17 cellular contexts compared by ENCODE assay signal in genomic region chr6:117025310-117025709, GRCh38.
DNase-seq lines count a peak whose midpoint lies in the region; ATAC-seq and TF ChIP-seq lines count a peak whose summit lies in the region.
"Had no signal": no experiment of that assay in that cellular context is flagged by ENCODE, and none has a peak within 500 bp of the region (broad histone marks: within the 10 kb centered on the region; RNA-seq: fewer than 3 reads in every experiment).

No MANE protein-coding gene starts in this region.

- no peaks in the 10 kb centered on the region for H3F3A ChIP-seq in GM23338 (replicated peaks; ENCODE audit: low read depth)

- H3K27me3 Mint-ChIP-seq in GM23338 (ENCODE audit: insufficient read depth, low read depth, poor library complexity), result peaks cover 3% of the 10 kb centered on the region
- H3K27me3 Mint-ChIP-seq: B cell had no signal

- H3K4me3 Mint-ChIP-seq in GM23338, result no peak overlapping the region
- H3K4me3 Mint-ChIP-seq in stimulated activated effector memory CD8-positive, alpha-beta T cell treated with anti-CD3 and anti-CD28 coated beads, Interleukin-12 subunit alpha, Interleukin-12 subunit beta, amount 100 ng/mL, for 72 hours, result no peak overlapping the region
- H3K4me3 Mint-ChIP-seq: B cell; CD8-positive, alpha-beta T cell; HFFc6 had no signal

- H3K27ac ChIP-seq in GM23338 (ENCODE audit: low read depth), result no peak overlapping the region
- H3K27ac ChIP-seq: KMS-11 had no signal

- peak; percentile 36 for DNase-seq in GM23338 (ENCODE audit: low spot score)
- peak; percentile 7 for DNase-seq in UCSD-AML1 (lab: John Stamatoyannopoulos, UW; ENCODE audit: unreplicated experiment)
- peak; percentile 29 for DNase-seq in iPS-NIHi7 (ENCODE audit: extremely low spot score)
- no peak for DNase-seq in stimulated activated effector memory CD8-positive, alpha-beta T cell treated with anti-CD3 and anti-CD28 coated beads, Interleukin-12 subunit alpha, Interleukin-12 subunit beta, amount 100 ng/mL, for 72 hours (ENCODE audit: low spot score in 2 of 2)
- DNase-seq in activated naive CD4-positive, alpha-beta T cell treated with anti-CD3 and anti-CD28 coated beads, Interleukin-2, amount 50 U/mL, for 72 hours (ENCODE audit: low spot score in 2 of 2), result no peak
- DNase-seq: C1 segment of cervical spinal cord; CD8-positive, alpha-beta T cell; COR-L47; DMS153; DND-41; HFFc6 had no signal

- no peak overlapping the region for H3K4me2 ChIP-seq in GM23338
- H3K4me2 ChIP-seq: KMS-11 had no signal

- H3K79me2 ChIP-seq in GM23338 (replicated peaks; ENCODE audit: insufficient read depth), result no peaks in the 10 kb centered on the region

- ATAC-seq in GM23338 (peak; percentile 71), HG02610 (IDR thresholded peaks at IDR 0.05; ENCODE audit: unreplicated experiment) (no peak), GM19463 (IDR thresholded peaks at IDR 0.05; ENCODE audit: unreplicated experiment) (no peak)
- ATAC-seq in stimulated activated effector memory CD8-positive, alpha-beta T cell treated with anti-CD3 and anti-CD28 coated beads, Interleukin-12 subunit alpha, Interleukin-12 subunit beta, amount 100 ng/mL, for 72 hours, result peak; percentile 37
- no peak for ATAC-seq in activated naive CD4-positive, alpha-beta T cell treated with anti-CD3 and anti-CD28 coated beads, Interleukin-2, amount 50 U/mL, for 72 hours
- ATAC-seq: CD8-positive, alpha-beta T cell; HepG2 had no signal

- H3K9me3 Mint-ChIP-seq in GM23338, result no peaks in the 10 kb centered on the region
- H3K9me3 Mint-ChIP-seq in stimulated activated effector memory CD8-positive, alpha-beta T cell treated with anti-CD3 and anti-CD28 coated beads, Interleukin-12 subunit alpha, Interleukin-12 subunit beta, amount 100 ng/mL, for 72 hours, result no peaks in the 10 kb centered on the region
- no peaks in the 10 kb centered on the region for H3K9me3 Mint-ChIP-seq in activated naive CD4-positive, alpha-beta T cell treated with anti-CD3 and anti-CD28 coated beads, Interleukin-2, amount 50 U/mL, for 72 hours
- H3K9me3 Mint-ChIP-seq: CD8-positive, alpha-beta T cell had no signal

- H3K27ac Mint-ChIP-seq in GM23338, result no peak overlapping the region
- no peak overlapping the region for H3K27ac Mint-ChIP-seq in stimulated activated effector memory CD8-positive, alpha-beta T cell treated with anti-CD3 and anti-CD28 coated beads, Interleukin-12 subunit alpha, Interleukin-12 subunit beta, amount 100 ng/mL, for 72 hours
- H3K27ac Mint-ChIP-seq in activated naive CD4-positive, alpha-beta T cell treated with anti-CD3 and anti-CD28 coated beads, Interleukin-2, amount 50 U/mL, for 72 hours, result no peak overlapping the region
- H3K27ac Mint-ChIP-seq: B cell; CD8-positive, alpha-beta T cell; HFFc6 had no signal

- no peaks in the 10 kb centered on the region for H3K4me1 Mint-ChIP-seq in GM23338
- no peaks in the 10 kb centered on the region for H3K4me1 Mint-ChIP-seq in stimulated activated effector memory CD8-positive, alpha-beta T cell treated with anti-CD3 and anti-CD28 coated beads, Interleukin-12 subunit alpha, Interleukin-12 subunit beta, amount 100 ng/mL, for 72 hours
- H3K4me1 Mint-ChIP-seq: B cell had no signal

- no peaks in the 10 kb centered on the region for H3K36me3 Mint-ChIP-seq in GM23338 (ENCODE audit: low read depth)
- H3K36me3 Mint-ChIP-seq in stimulated activated effector memory CD8-positive, alpha-beta T cell treated with anti-CD3 and anti-CD28 coated beads, Interleukin-12 subunit alpha, Interleukin-12 subunit beta, amount 100 ng/mL, for 72 hours, result no peaks in the 10 kb centered on the region
- no peaks in the 10 kb centered on the region for H3K36me3 Mint-ChIP-seq in activated naive CD4-positive, alpha-beta T cell treated with anti-CD3 and anti-CD28 coated beads, Interleukin-2, amount 50 U/mL, for 72 hours
- H3K36me3 Mint-ChIP-seq: CD8-positive, alpha-beta T cell had no signal

- no peaks in the 10 kb centered on the region for H3K36me3 ChIP-seq in GM23338 (ENCODE audit: insufficient read depth)
- H3K36me3 ChIP-seq: HAP-1 had no signal

- H4K20me1 ChIP-seq in GM23338 (replicated peaks; ENCODE audit: insufficient read depth), result no peaks in the 10 kb centered on the region

- peak overlapping the region; percentile 54; the same call in 1 of the 2 replicates for H2AFZ ChIP-seq in GM23338

- H3K27me3 ChIP-seq in GM23338 (ENCODE audit: insufficient read depth), result no peaks in the 10 kb centered on the region

- H3K9me2 ChIP-seq in GM23338 (ENCODE audit: insufficient read depth), result no peaks in the 10 kb centered on the region

- no peaks in the 10 kb centered on the region for H3K4me1 ChIP-seq in GM23338 (ENCODE audit: insufficient read depth)
- H3K4me1 ChIP-seq: HAP-1 had no signal

- TF ChIP-seq CTCF in GM23338 (conservative IDR thresholded peaks at IDR 0.05; ENCODE audit: low read depth in 2 of 2), result peak; percentile 25 to 43; a peak in 3 of 4 replicates

- no peak overlapping the region for H3K4me3 ChIP-seq in GM23338
- H3K4me3 ChIP-seq: HAP-1 had no signal

TF ChIP-seq in GM23338, 12 proteins besides CTCF, POLR2A, EP300 and RAD21 (continues in another document):
- TF ChIP-seq EZH2phosphoT487 (IDR thresholded peaks at IDR 0.05; ENCODE audit: unreplicated experiment) (no peak), ZNF331 (CRISPR knock-in tag; IDR thresholded peaks at IDR 0.05; ENCODE audit: low read depth) (no peak), STAT1 (IDR thresholded peaks at IDR 0.05; ENCODE audit: unreplicated experiment) (no peak), REST (IDR thresholded peaks at IDR 0.05; ENCODE audit: unreplicated experiment) (no peak), ETS1 (IDR thresholded peaks at IDR 0.05) (no peak), JUNB (IDR thresholded peaks at IDR 0.05; ENCODE audit: unreplicated experiment) (no peak)

Comparison
In these comparisons a context has a peak if more than half of its experiments do, and no peak if none do; other contexts are left out.
1. ATAC-seq: peak in GM23338 (single experiment) and stimulated activated effector memory CD8-positive, alpha-beta T cell treated with anti-CD3 and anti-CD28 coated beads, Interleukin-12 subunit alpha, Interleukin-12 subunit beta, amount 100 ng/mL, for 72 hours (single experiment); none in HG02610 (single experiment), GM19463 (single experiment) and activated naive CD4-positive, alpha-beta T cell treated with anti-CD3 and anti-CD28 coated beads, Interleukin-2, amount 50 U/mL, for 72 hours (0 of 2).
2. DNase-seq: peak in GM23338 (single experiment), UCSD-AML1 (single experiment) and iPS-NIHi7 (single experiment); none in stimulated activated effector memory CD8-positive, alpha-beta T cell treated with anti-CD3 and anti-CD28 coated beads, Interleukin-12 subunit alpha, Interleukin-12 subunit beta, amount 100 ng/mL, for 72 hours (0 of 2) and activated naive CD4-positive, alpha-beta T cell treated with anti-CD3 and anti-CD28 coated beads, Interleukin-2, amount 50 U/mL, for 72 hours (0 of 2).